8 cellular contexts compared by ENCODE assay signal in genomic region chr7:157250605-157251228, GRCh38.
DNase-seq lines count a peak whose midpoint lies in the region; ATAC-seq, FAIRE-seq and TF ChIP-seq lines count a peak whose summit lies in the region.

No MANE protein-coding gene starts in this region.

- WGBS in pancreas, 2 donors = 33 to 35% methylated on average over 9 of the region's 9 CpGs

- no peak overlapping the region for H3K4me3 ChIP-seq in cardiac muscle cell
- no peak overlapping the region for H3K4me3 ChIP-seq in pancreas

- H3K4me1 ChIP-seq in cardiac muscle cell (ENCODE audit: low read depth) (no peaks in the 10 kb centered on the region), pancreas (peaks cover 0 to 3% (median 0%) of the 10 kb centered on the region in 3 donors)

- H3K9me3 ChIP-seq in cardiac muscle cell (ENCODE audit: low read depth) (no peaks in the 10 kb centered on the region), pancreas (no peaks in the 10 kb centered on the region)

- no peak overlapping the region for H3K27ac ChIP-seq in cardiac muscle cell
- no peak overlapping the region for H3K27ac ChIP-seq in pancreas

- ATAC-seq in HG03135 (IDR thresholded peaks at IDR 0.05; ENCODE audit: unreplicated experiment) = peak; percentile 73
- peak; percentile 49 to 83 (median 74) for ATAC-seq in pancreas

- TF ChIP-seq CTCF in cardiac muscle cell (IDR thresholded peaks at IDR 0.05; ENCODE audit: low read depth, low read length) (peak; percentile 80), pancreas (IDR thresholded peaks at IDR 0.05) (peak; percentile 60 to 67 (median 62))

- FAIRE-seq in pancreas (lab: Jason Lieb, UNC) = no peak

- H3K36me3 ChIP-seq in cardiac muscle cell (peaks cover 38% of the 10 kb centered on the region), pancreas (peaks cover 0 to 11% (median 4%) of the 10 kb centered on the region in 3 donors)

- intact Hi-C loops in cardiac septum (cut with DNase I) (no loop called here), pancreas (cut with DNase I) (no loop called here)

- H3K27me3 ChIP-seq in cardiac muscle cell (no peaks in the 10 kb centered on the region), pancreas (no peaks in the 10 kb centered on the region)

- peak; percentile 73 for DNase-seq in cardiac muscle cell (ENCODE audit: low read depth in 1 of 2, low spot score in 1 of 2)
- DNase-seq in cardiac septum (ENCODE audit: low spot score) = no peak
- peak; percentile 56 for DNase-seq in NCI-H69 (lab: John Stamatoyannopoulos, UW)
- DNase-seq in activated T-cell treated with anti-CD3 and anti-CD28 coated beads for 48 hours (ENCODE audit: low read depth) = peak; percentile 21
- DNase-seq in fibroblast of peridontal ligament (ENCODE audit: extremely low read depth) = peak; percentile 71
- DNase-seq in pancreas = peak in 4 of 6 donors; percentile 25 to 51 (median 33)
- no peak for DNase-seq in DMS79 (lab: John Stamatoyannopoulos, UW)

Comparison
In these comparisons a context has a peak if more than half of its experiments do, and no peak if none do; other contexts are left out.
1. DNase-seq: peak in cardiac muscle cell (2 of 2), NCI-H69 (single experiment), activated T-cell treated with anti-CD3 and anti-CD28 coated beads for 48 hours (single experiment), fibroblast of peridontal ligament (single experiment) and pancreas (4 of 6); none in cardiac septum (single experiment) and DMS79 (single experiment).